Comparison of ENCODE assay signal across 10 cellular contexts in the genomic region with DNA sequence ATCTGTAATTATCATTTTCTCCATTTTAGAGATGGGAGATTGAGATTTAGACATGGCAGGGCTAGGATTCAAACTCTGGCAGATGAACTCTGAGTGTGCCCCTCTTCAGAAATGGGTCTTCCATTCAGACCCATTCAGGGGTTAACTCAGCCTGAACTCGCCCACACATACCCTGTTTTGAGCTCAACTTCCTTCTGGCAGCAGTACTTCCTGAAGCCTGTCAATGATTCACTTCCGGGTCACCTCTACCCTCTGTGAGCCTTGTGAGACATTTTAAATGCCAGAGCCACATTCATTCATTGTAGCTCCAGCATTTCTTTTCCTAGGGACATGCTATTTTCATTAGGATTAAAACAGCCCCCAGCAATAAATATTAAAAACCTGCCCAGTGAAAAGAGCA.
DNase-seq lines count a peak whose midpoint lies in the region; ATAC-seq and TF ChIP-seq lines count a peak whose summit lies in the region.
"Had no signal": no experiment of that assay in that cellular context is flagged by ENCODE, and none has a peak within 500 bp of the region (broad histone marks: within the 10 kb centered on the region; RNA-seq: fewer than 3 reads in every experiment).

No MANE protein-coding gene starts in this region.

- H3K36me3 ChIP-seq in IMR-90 (ENCODE audit: control insufficient read depth, insufficient read depth, low read length) (no peaks in the 10 kb centered on the region), neuronal stem cell (replicated peaks in 1 of 2; ENCODE audit: control insufficient read depth in 2 of 2, insufficient read depth in 2 of 2, low read length in 2 of 2) (no peaks in the 10 kb centered on the region), MM.1S (replicated peaks; ENCODE audit: insufficient read depth, low read length) (no peaks in the 10 kb centered on the region)
- H3K36me3 ChIP-seq: esophagus squamous epithelium had no signal

- dilution Hi-C loops in IMR-90 (cut with HindIII; ENCODE audit: low sequenced_read_pairs, unreplicated experiment): no loop called here

- H2AFZ ChIP-seq in IMR-90 (replicated peaks; ENCODE audit: low read length, poor library complexity): peak overlapping the region; percentile 60
- H2AFZ ChIP-seq in neuronal stem cell (ENCODE audit: low read length): peak overlapping the region; percentile 67
- H2AFZ ChIP-seq in MM.1S (ENCODE audit: low read length): no peak overlapping the region

- TF ChIP-seq POLR2A in IMR-90 (IDR thresholded peaks at IDR 0.05; ENCODE audit: low read depth, low read length): no peak

- H2BK120ac ChIP-seq in IMR-90 (ENCODE audit: low read depth, low read length) (peak overlapping the region; percentile 83), neuronal stem cell (ENCODE audit: low read depth, low read length) (no peak overlapping the region)

- H4K91ac ChIP-seq in IMR-90 (ENCODE audit: insufficient read depth, low read depth, low read length) (peak overlapping the region; percentile 31; the same call in 1 of the 2 replicates), neuronal stem cell (ENCODE audit: low read depth, low read length, poor library complexity) (no peak overlapping the region)

- H3K27me3 ChIP-seq in IMR-90 (ENCODE audit: control insufficient read depth, insufficient read depth, low read length): peaks cover 6% of the 10 kb centered on the region
- H3K27me3 ChIP-seq in neuronal stem cell (ENCODE audit: control insufficient read depth in 3 of 3, insufficient read depth in 3 of 3, low read depth in 1 of 3, low read length in 3 of 3): no peaks in the 10 kb centered on the region
- H3K27me3 ChIP-seq in MM.1S (replicated peaks; ENCODE audit: insufficient read depth, low read length): no peaks in the 10 kb centered on the region
- H3K27me3 ChIP-seq: esophagus squamous epithelium had no signal

- POLR2A ChIA-PET in IMR-90 (lab: Charles Lee; ENCODE audit: unreplicated experiment): no interaction called here

- no peak overlapping the region for H2BK15ac ChIP-seq in IMR-90 (ENCODE audit: low read depth, low read length)
- no peak overlapping the region for H2BK15ac ChIP-seq in neuronal stem cell (ENCODE audit: low read length)

- H3K18ac ChIP-seq in IMR-90 (ENCODE audit: low read depth, low read length) (no peak overlapping the region; the same call in 1 of the 2 replicates), neuronal stem cell (ENCODE audit: low read length) (no peak overlapping the region)

- H4K20me1 ChIP-seq in IMR-90 (ENCODE audit: insufficient read depth, low read length) (no peaks in the 10 kb centered on the region), MM.1S (ENCODE audit: insufficient read depth, low read length) (no peaks in the 10 kb centered on the region)

- peaks cover 17% of the 10 kb centered on the region for H3K36me3 Mint-ChIP-seq in activated CD4-positive, alpha-beta T cell treated with anti-CD3 and anti-CD28 coated beads, Interleukin-2, amount 10 ng/mL, durations not matched to agents 24 days and 14 days (ENCODE audit: low read depth)
- peaks cover 8% of the 10 kb centered on the region for H3K36me3 Mint-ChIP-seq in activated naive CD8-positive, alpha-beta T cell
- H3K36me3 Mint-ChIP-seq in CD14-positive monocyte: no peaks in the 10 kb centered on the region

- peak overlapping the region; percentile 45; the same call in 1 of the 2 replicates for H3K23ac ChIP-seq in IMR-90 (ENCODE audit: low read depth, low read length)
- no peak overlapping the region for H3K23ac ChIP-seq in neuronal stem cell (ENCODE audit: low read depth, low read length, poor library complexity)

- intact Hi-C loops in activated CD4-positive, alpha-beta T cell treated with anti-CD3 and anti-CD28 coated beads, Interleukin-2, amount 10 ng/mL, durations not matched to agents 24 days and 14 days (cut with micrococcal nuclease): loop anchor here (2.0 to 10.0 kb wide), 4 partner anchors 483 to 1689 kb away; partner anchors contain the start of gene MLLT3
- intact Hi-C loops in IMR-90 (cut with micrococcal nuclease): no loop called here
- intact Hi-C loops in CD14-positive monocyte (cut with micrococcal nuclease): no loop called here

- CTCF ChIA-PET in IMR-90 (lab: Yijun Ruan, JAX): no interaction called here

- H3K27ac Mint-ChIP-seq in activated CD4-positive, alpha-beta T cell treated with anti-CD3 and anti-CD28 coated beads, Interleukin-2, amount 10 ng/mL, durations not matched to agents 24 days and 14 days: peak overlapping the region; percentile 99
- H3K27ac Mint-ChIP-seq in activated naive CD8-positive, alpha-beta T cell: peak overlapping the region; percentile 93
- peak overlapping the region in 1 of 7 donors; percentile 38 for H3K27ac Mint-ChIP-seq in CD14-positive monocyte

- H3K9me2 ChIP-seq in MM.1S (replicated peaks; ENCODE audit: insufficient read depth, low read length): no peaks in the 10 kb centered on the region

- peak overlapping the region; percentile 73; the same call in 1 of the 2 replicates for H2AK5ac ChIP-seq in IMR-90 (ENCODE audit: low read depth, low read length)
- H2AK5ac ChIP-seq in neuronal stem cell (ENCODE audit: low read depth, low read length): no peak overlapping the region

- peaks cover 16% of the 10 kb centered on the region for H3K9me3 Mint-ChIP-seq in activated CD4-positive, alpha-beta T cell treated with anti-CD3 and anti-CD28 coated beads, Interleukin-2, amount 10 ng/mL, durations not matched to agents 24 days and 14 days
- peaks cover 8% of the 10 kb centered on the region for H3K9me3 Mint-ChIP-seq in activated naive CD8-positive, alpha-beta T cell (ENCODE audit: low read depth)
- H3K9me3 Mint-ChIP-seq in CD14-positive monocyte: peaks cover 0 to 10% (median 4%) of the 10 kb centered on the region in 7 donors

- H3K9me3 ChIP-seq in IMR-90 (ENCODE audit: control insufficient read depth, insufficient read depth, low read length) (no peaks in the 10 kb centered on the region), neuronal stem cell (replicated peaks in 1 of 2; ENCODE audit: control insufficient read depth in 2 of 2, insufficient read depth in 1 of 2, low read depth in 1 of 2, low read length in 2 of 2) (no peaks in the 10 kb centered on the region), MM.1S (replicated peaks; ENCODE audit: insufficient read depth, low read length) (no peaks in the 10 kb centered on the region)
- H3K9me3 ChIP-seq: esophagus squamous epithelium had no signal

- in situ Hi-C loops in IMR-90 (cut with MboI; ENCODE audit: low sequenced_read_pairs): no loop called here

- H3K4ac ChIP-seq in IMR-90 (ENCODE audit: low read depth, low read length) (peak overlapping the region; percentile 68), neuronal stem cell (ENCODE audit: low read length) (no peak overlapping the region)

- H3K79me1 ChIP-seq in IMR-90 (ENCODE audit: low read depth in 1 of 2, low read length in 2 of 2): no peaks in the 10 kb centered on the region
- H3K79me1 ChIP-seq in neuronal stem cell (ENCODE audit: low read depth, low read length): no peaks in the 10 kb centered on the region

- TF ChIP-seq CTCF in IMR-90 (conservative IDR thresholded peaks at IDR 0.05; ENCODE audit: low read depth, low read length) (no peak), CD14-positive monocyte (IDR thresholded peaks at IDR 0.05) (no peak), MM.1S (IDR thresholded peaks at IDR 0.05; ENCODE audit: low read length) (no peak)

- H4K5ac ChIP-seq in IMR-90 (ENCODE audit: low read depth, low read length): no peak overlapping the region; the same call in 1 of the 2 replicates

- H2BK20ac ChIP-seq in IMR-90 (ENCODE audit: low read depth, low read length): peak overlapping the region; percentile 14; the same call in 1 of the 2 replicates

- H2BK5ac ChIP-seq in IMR-90 (ENCODE audit: low read depth, low read length, poor library complexity, severe bottlenecking) (no peak overlapping the region), neuronal stem cell (ENCODE audit: low read length) (no peak overlapping the region)

- H3K27ac ChIP-seq in IMR-90 (ENCODE audit: insufficient read depth, low read length) (no peak overlapping the region), neuronal stem cell (replicated peaks; ENCODE audit: low read length) (no peak overlapping the region), MM.1S (ENCODE audit: low read length) (no peak overlapping the region)
- H3K27ac ChIP-seq: esophagus squamous epithelium, KMS-11 had no signal

- no TSS peak for BruUV-seq in IMR-90 (replicated peaks; lab: Mats Ljungman, UMichigan)

- H2BK12ac ChIP-seq in neuronal stem cell (ENCODE audit: low read length): no peak overlapping the region

- H3K79me2 ChIP-seq in MM.1S (ENCODE audit: low read length): no peaks in the 10 kb centered on the region

- H2AK9ac ChIP-seq in IMR-90 (replicated peaks; ENCODE audit: low read depth, low read length, poor library complexity): no peak overlapping the region

- WGBS in IMR-90 (ENCODE audit: extremely low coverage in 2 of 2, insufficient read length in 1 of 2), 2 experiments: 100% methylated on average over 1 of the region's 2 CpGs; no CpG with 5 or more reads in 1 of the 2 experiments
- WGBS in neuronal stem cell (ENCODE audit: extremely low coverage in 2 of 2, insufficient read length in 2 of 2, insufficient replicate concordance in 1 of 2), 2 donors: no CpG with 5 or more reads among the region's 2 CpGs

- peak overlapping the region; percentile 74 for H3K4me3 Mint-ChIP-seq in activated CD4-positive, alpha-beta T cell treated with anti-CD3 and anti-CD28 coated beads, Interleukin-2, amount 10 ng/mL, durations not matched to agents 24 days and 14 days
- peak overlapping the region; percentile 56 for H3K4me3 Mint-ChIP-seq in activated naive CD8-positive, alpha-beta T cell
- no peak overlapping the region for H3K4me3 Mint-ChIP-seq in CD14-positive monocyte

- H3K4me2 ChIP-seq in IMR-90 (ENCODE audit: low read depth, low read length) (no peak overlapping the region), neuronal stem cell (ENCODE audit: insufficient read depth, low read length, poor library complexity, severe bottlenecking) (no peak overlapping the region), MM.1S (ENCODE audit: low read depth, low read length) (no peak overlapping the region)
- H3K4me2 ChIP-seq: KMS-11 had no signal

- H3K4me3 ChIP-seq in IMR-90 (ENCODE audit: insufficient read depth, low read depth, low read length) (no peak overlapping the region), neuronal stem cell (ENCODE audit: low read length in 2 of 2) (no peak overlapping the region), MM.1S (ENCODE audit: low read length) (no peak overlapping the region)
- H3K4me3 ChIP-seq: esophagus squamous epithelium had no signal

- peak overlapping the region; percentile 50 for H3K14ac ChIP-seq in IMR-90 (replicated peaks; ENCODE audit: low read depth, low read length)
- no peak overlapping the region for H3K14ac ChIP-seq in neuronal stem cell (ENCODE audit: low read length)

- H3K9me1 ChIP-seq in IMR-90 (ENCODE audit: insufficient read depth, low read length): peaks cover 8% of the 10 kb centered on the region

- no peaks in the 10 kb centered on the region for H3F3A ChIP-seq in MM.1S (ENCODE audit: insufficient read depth, low read length)

- H3K4me1 Mint-ChIP-seq in activated CD4-positive, alpha-beta T cell treated with anti-CD3 and anti-CD28 coated beads, Interleukin-2, amount 10 ng/mL, durations not matched to agents 24 days and 14 days: peaks cover 64% of the 10 kb centered on the region
- peaks cover 49% of the 10 kb centered on the region for H3K4me1 Mint-ChIP-seq in activated naive CD8-positive, alpha-beta T cell (ENCODE audit: low read depth)
- H3K4me1 Mint-ChIP-seq in CD14-positive monocyte: no peaks in the 10 kb centered on the region

- no peak for ATAC-seq in IMR-90 (ENCODE audit: low read depth)

- DNase-seq in activated CD4-positive, alpha-beta T cell treated with anti-CD3 and anti-CD28 coated beads, Interleukin-2, amount 10 ng/mL, durations not matched to agents 24 days and 14 days: no peak
- no peak for DNase-seq in activated CD4-positive, alpha-beta T cell treated with anti-CD3 and anti-CD28 coated beads for 4 hours
- DNase-seq in IMR-90: peak; percentile 16
- DNase-seq in neuronal stem cell (ENCODE audit: low spot score): no peak
- DNase-seq in CD14-positive monocyte (ENCODE audit: low spot score): no peak
- no peak for DNase-seq in SIG-M5 (lab: John Stamatoyannopoulos, UW)
- no peak for DNase-seq in MM.1S
- DNase-seq: esophagus squamous epithelium had no signal

- no peaks in the 10 kb centered on the region for H3K27me3 Mint-ChIP-seq in activated CD4-positive, alpha-beta T cell treated with anti-CD3 and anti-CD28 coated beads, Interleukin-2, amount 10 ng/mL, durations not matched to agents 24 days and 14 days
- no peaks in the 10 kb centered on the region for H3K27me3 Mint-ChIP-seq in activated naive CD8-positive, alpha-beta T cell
- H3K27me3 Mint-ChIP-seq in CD14-positive monocyte (ENCODE audit: low read depth in 3 of 3): no peaks in the 10 kb centered on the region

- no peak for TF ChIP-seq RAD21 in IMR-90 (IDR thresholded peaks at IDR 0.05; ENCODE audit: low read length)

- H3K4me1 ChIP-seq in IMR-90 (ENCODE audit: control insufficient read depth, insufficient read depth, low read length) (peaks cover 2% of the 10 kb centered on the region; the same call in 1 of the 2 replicates), neuronal stem cell (ENCODE audit: control insufficient read depth in 2 of 2, insufficient read depth in 1 of 2, low read depth in 1 of 2, low read length in 2 of 2) (peaks cover 0 to 3% of the 10 kb centered on the region in 2 donors), MM.1S (ENCODE audit: low read length) (no peaks in the 10 kb centered on the region)
- H3K4me1 ChIP-seq: esophagus squamous epithelium had no signal

- H3K56ac ChIP-seq in IMR-90 (ENCODE audit: extremely low read depth, insufficient read depth, low read length): no peak overlapping the region

- H3K9ac ChIP-seq in IMR-90 (ENCODE audit: low read depth, low read length): no peak overlapping the region
- H3K9ac ChIP-seq in neuronal stem cell (ENCODE audit: low read depth, low read length, poor library complexity): no peak overlapping the region
- H3K9ac ChIP-seq in MM.1S (ENCODE audit: low read length): no peak overlapping the region
- H3K9ac ChIP-seq: KMS-11 had no signal

- H4K8ac ChIP-seq in IMR-90 (ENCODE audit: low read depth in 2 of 2, low read length in 2 of 2) (peak overlapping the region in 1 of 2 experiments; percentile 66; a peak in 3 of 4 replicates), neuronal stem cell (ENCODE audit: low read depth, low read length) (no peak overlapping the region)

Comparison
In these comparisons a context has a peak if more than half of its experiments do, and no peak if none do; other contexts are left out.
1. H3K4me3 Mint-ChIP-seq: peak in activated CD4-positive, alpha-beta T cell treated with anti-CD3 and anti-CD28 coated beads, Interleukin-2, amount 10 ng/mL, durations not matched to agents 24 days and 14 days (single experiment) and activated naive CD8-positive, alpha-beta T cell (single experiment); none in CD14-positive monocyte (0 of 2).